In genomic region chr2:60498176-60499081, GRCh38 we compare ENCODE assay signal across 13 cellular contexts. TPM values are rescaled to one million over a fixed set of nuclear protein-coding genes. Genes with fewer than 3 reads are reported as not detected.
DNase-seq lines count a peak whose midpoint lies in the region; ATAC-seq and TF ChIP-seq lines count a peak whose summit lies in the region.
"Had no signal": no experiment of that assay in that cellular context is flagged by ENCODE, and none has a peak within 500 bp of the region (broad histone marks: within the 10 kb centered on the region; RNA-seq: fewer than 3 reads in every experiment).

No MANE protein-coding gene starts in this region.

- CTCF ChIA-PET in activated CD8-positive, alpha-beta memory T cell treated with anti-CD3 and anti-CD28 coated beads, Interleukin-2, amount 10 ng/mL, durations not matched to agents 7 days and 5 days (lab: Charles Lee): interaction anchor here (1.0 kb wide), 1 partner anchor 52 kb away, joined by 3 read pairs; no protein-coding TSS in a partner anchor

- peak overlapping the region in 6 of 8 donors; percentile 32 to 77 (median 61) for H3K27ac ChIP-seq in spleen
- H3K27ac ChIP-seq in coronary artery: no peak overlapping the region
- H3K27ac ChIP-seq: A549 had no signal

- H3K27ac Mint-ChIP-seq in activated CD8-positive, alpha-beta memory T cell treated with anti-CD3 and anti-CD28 coated beads, Interleukin-2, amount 10 ng/mL, durations not matched to agents 7 days and 5 days: peak overlapping the region; percentile 50

- no peaks in the 10 kb centered on the region for H3K9me3 ChIP-seq in spleen
- H3K9me3 ChIP-seq: A549 had no signal

- ATAC-seq in activated CD8-positive, alpha-beta memory T cell treated with anti-CD3 and anti-CD28 coated beads, Interleukin-2, amount 10 ng/mL, durations not matched to agents 7 days and 5 days: no peak
- peak; percentile 50 for ATAC-seq in GM21717 (IDR thresholded peaks at IDR 0.05; ENCODE audit: unreplicated experiment)
- peak; percentile 60 for ATAC-seq in HG03432 (IDR thresholded peaks at IDR 0.05; ENCODE audit: unreplicated experiment)
- ATAC-seq: A549, esophagus mucosa had no signal

- H3K27me3 ChIP-seq in spleen (replicated peaks in 1 of 7): no peaks in the 10 kb centered on the region

- peaks cover 0 to 95% (median 39%) of the 10 kb centered on the region in 6 donors for H3K4me1 ChIP-seq in spleen
- H3K4me1 ChIP-seq: A549 had no signal

- TF ChIP-seq POLR2A in spleen (IDR thresholded peaks at IDR 0.05): no peak

- H3K36me3 Mint-ChIP-seq in activated CD8-positive, alpha-beta memory T cell treated with anti-CD3 and anti-CD28 coated beads, Interleukin-2, amount 10 ng/mL, durations not matched to agents 7 days and 5 days: no peaks in the 10 kb centered on the region

- H3K4me3 ChIP-seq in spleen: no peak overlapping the region
- no peak overlapping the region for H3K4me3 ChIP-seq in coronary artery
- H3K4me3 ChIP-seq: A549 had no signal

- no peak for TF ChIP-seq CTCF in spleen (IDR thresholded peaks at IDR 0.05 in 8 of 11, conservative IDR thresholded peaks at IDR 0.05 in 3 of 11)
- TF ChIP-seq CTCF in coronary artery (IDR thresholded peaks at IDR 0.05): no peak

- 80 to 86% (median 84%) methylated on average over 6 to 10 of the region's 10 CpGs for WGBS in spleen, 5 donors

- intact Hi-C loops in spleen (cut with DNase I; ENCODE audit: low total_unique reads): no loop called here

- peaks cover 16% of the 10 kb centered on the region for H3K27me3 Mint-ChIP-seq in activated CD8-positive, alpha-beta memory T cell treated with anti-CD3 and anti-CD28 coated beads, Interleukin-2, amount 10 ng/mL, durations not matched to agents 7 days and 5 days

- no peaks in the 10 kb centered on the region for H3K9me3 Mint-ChIP-seq in activated CD8-positive, alpha-beta memory T cell treated with anti-CD3 and anti-CD28 coated beads, Interleukin-2, amount 10 ng/mL, durations not matched to agents 7 days and 5 days (ENCODE audit: low read depth)

- no peak overlapping the region for H3K4me3 Mint-ChIP-seq in activated CD8-positive, alpha-beta memory T cell treated with anti-CD3 and anti-CD28 coated beads, Interleukin-2, amount 10 ng/mL, durations not matched to agents 7 days and 5 days

- DNase-seq in activated CD8-positive, alpha-beta memory T cell treated with anti-CD3 and anti-CD28 coated beads, Interleukin-2, amount 10 ng/mL, durations not matched to agents 7 days and 5 days: no peak
- no peak for DNase-seq in activated CD8-positive, alpha-beta memory T cell treated with anti-CD3 and anti-CD28 coated beads for 24 hours
- DNase-seq in spleen (peak; percentile 71), coronary artery (ENCODE audit: low spot score) (no peak), amniotic stem cell (lab: John Stamatoyannopoulos, UW) (no peak)
- no peak for DNase-seq in activated T-cell treated with anti-CD3 and anti-CD28 coated beads, Interleukin-2, amount 50 U/mL, for 48 hours
- DNase-seq: activated CD4-positive, alpha-beta T cell treated with anti-CD3 and anti-CD28 coated beads, Interleukin-2, amount 50 U/mL, for 4 hours; activated naive CD4-positive, alpha-beta T cell treated with anti-CD3 and anti-CD28 coated beads, Interleukin-2, amount 50 U/mL, for 16 hours; GOT3 had no signal

- H3K4me1 Mint-ChIP-seq in activated CD8-positive, alpha-beta memory T cell treated with anti-CD3 and anti-CD28 coated beads, Interleukin-2, amount 10 ng/mL, durations not matched to agents 7 days and 5 days: peaks cover 16% of the 10 kb centered on the region

- peaks cover 0 to 15% (median 0%) of the 10 kb centered on the region in 6 donors for H3K36me3 ChIP-seq in spleen

RNA-seq across cellular contexts. Expression of gene BCL11A, which starts 55.0 kb away (rescaled TPM):
- not detected for total RNA-seq in activated CD8-positive, alpha-beta memory T cell treated with anti-CD3 and anti-CD28 coated beads, Interleukin-2, amount 10 ng/mL, durations not matched to agents 7 days and 5 days
- total RNA-seq in spleen: 100 to 1,000 TPM in 3 of 7 donors, 10 to 100 TPM in 4; 65.9 to 121 (median 92.7) TPM
- 10 to 100 TPM; 41.1 to 61.6 (median 44.8) TPM for polyA plus RNA-seq in spleen

Comparison
In these comparisons a context has a peak if more than half of its experiments do, and no peak if none do; other contexts are left out.
1. H3K27ac ChIP-seq: peak in spleen (6 of 8); none in coronary artery (0 of 2).
2. RNA of gene BCL11A, which starts 55.0 kb away (total RNA-seq): 65.9 to 121 TPM in spleen; not detected in activated CD8-positive, alpha-beta memory T cell treated with anti-CD3 and anti-CD28 coated beads, Interleukin-2, amount 10 ng/mL, durations not matched to agents 7 days and 5 days; every median in the first group is over 10 times any median in the second.